ENCODE assay signal across 1 cellular context in genomic region chr6:21785162-21785561, GRCh38.
TF ChIP-seq lines count a peak whose summit lies in the region.

No MANE protein-coding gene starts in this region.

TF ChIP-seq in GM12878, 131 proteins besides CTCF, POLR2A, EP300 and RAD21:
- TF ChIP-seq KDM1A (IDR thresholded peaks at IDR 0.05; ENCODE audit: borderline replicate concordance): no peak
- TF ChIP-seq TBL1XR1 (IDR thresholded peaks at IDR 0.05; ENCODE audit: low read depth, low read length): no peak
- TF ChIP-seq NFIC (IDR thresholded peaks at IDR 0.05; ENCODE audit: low read depth, low read length): no peak
- TF ChIP-seq ELK1 (IDR thresholded peaks at IDR 0.05; ENCODE audit: low read depth, low read length): no peak
- TF ChIP-seq MTA3 (IDR thresholded peaks at IDR 0.05; ENCODE audit: borderline replicate concordance, low read length): no peak
- TF ChIP-seq RCOR1 (conservative IDR thresholded peaks at IDR 0.05; ENCODE audit: low read depth, low read length): no peak
- TF ChIP-seq RAD51 (IDR thresholded peaks at IDR 0.05): no peak
- TF ChIP-seq SKIL (IDR thresholded peaks at IDR 0.05; ENCODE audit: low read depth, poor library complexity, severe bottlenecking): no peak
- TF ChIP-seq PBX3 (IDR thresholded peaks at IDR 0.05; ENCODE audit: insufficient replicate concordance, low read depth, low read length): no peak
- TF ChIP-seq, protein P1, sequence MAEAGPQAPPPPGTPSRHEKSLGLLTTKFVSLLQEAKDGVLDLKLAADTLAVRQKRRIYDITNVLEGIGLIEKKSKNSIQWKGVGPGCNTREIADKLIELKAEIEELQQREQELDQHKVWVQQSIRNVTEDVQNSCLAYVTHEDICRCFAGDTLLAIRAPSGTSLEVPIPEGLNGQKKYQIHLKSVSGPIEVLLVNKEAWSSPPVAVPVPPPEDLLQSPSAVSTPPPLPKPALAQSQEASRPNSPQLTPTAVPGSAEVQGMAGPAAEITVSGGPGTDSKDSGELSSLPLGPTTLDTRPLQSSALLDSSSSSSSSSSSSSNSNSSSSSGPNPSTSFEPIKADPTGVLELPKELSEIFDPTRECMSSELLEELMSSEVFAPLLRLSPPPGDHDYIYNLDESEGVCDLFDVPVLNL (IDR thresholded peaks at IDR 0.05; ENCODE audit: low read depth, low read length): no peak
- no peak for TF ChIP-seq ATF7 (IDR thresholded peaks at IDR 0.05; ENCODE audit: low read depth)
- TF ChIP-seq, protein P2, sequence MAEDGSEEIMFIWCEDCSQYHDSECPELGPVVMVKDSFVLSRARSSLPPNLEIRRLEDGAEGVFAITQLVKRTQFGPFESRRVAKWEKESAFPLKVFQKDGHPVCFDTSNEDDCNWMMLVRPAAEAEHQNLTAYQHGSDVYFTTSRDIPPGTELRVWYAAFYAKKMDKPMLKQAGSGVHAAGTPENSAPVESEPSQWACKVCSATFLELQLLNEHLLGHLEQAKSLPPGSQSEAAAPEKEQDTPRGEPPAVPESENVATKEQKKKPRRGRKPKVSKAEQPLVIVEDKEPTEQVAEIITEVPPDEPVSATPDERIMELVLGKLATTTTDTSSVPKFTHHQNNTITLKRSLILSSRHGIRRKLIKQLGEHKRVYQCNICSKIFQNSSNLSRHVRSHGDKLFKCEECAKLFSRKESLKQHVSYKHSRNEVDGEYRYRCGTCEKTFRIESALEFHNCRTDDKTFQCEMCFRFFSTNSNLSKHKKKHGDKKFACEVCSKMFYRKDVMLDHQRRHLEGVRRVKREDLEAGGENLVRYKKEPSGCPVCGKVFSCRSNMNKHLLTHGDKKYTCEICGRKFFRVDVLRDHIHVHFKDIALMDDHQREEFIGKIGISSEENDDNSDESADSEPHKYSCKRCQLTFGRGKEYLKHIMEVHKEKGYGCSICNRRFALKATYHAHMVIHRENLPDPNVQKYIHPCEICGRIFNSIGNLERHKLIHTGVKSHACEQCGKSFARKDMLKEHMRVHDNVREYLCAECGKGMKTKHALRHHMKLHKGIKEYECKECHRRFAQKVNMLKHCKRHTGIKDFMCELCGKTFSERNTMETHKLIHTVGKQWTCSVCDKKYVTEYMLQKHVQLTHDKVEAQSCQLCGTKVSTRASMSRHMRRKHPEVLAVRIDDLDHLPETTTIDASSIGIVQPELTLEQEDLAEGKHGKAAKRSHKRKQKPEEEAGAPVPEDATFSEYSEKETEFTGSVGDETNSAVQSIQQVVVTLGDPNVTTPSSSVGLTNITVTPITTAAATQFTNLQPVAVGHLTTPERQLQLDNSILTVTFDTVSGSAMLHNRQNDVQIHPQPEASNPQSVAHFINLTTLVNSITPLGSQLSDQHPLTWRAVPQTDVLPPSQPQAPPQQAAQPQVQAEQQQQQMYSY (CRISPR knock-in tag; IDR thresholded peaks at IDR 0.05): no peak
